In genomic region chr5:76269259-76269958, GRCh38 we compare ENCODE assay signal across 14 cellular contexts.
DNase-seq lines count a peak whose midpoint lies in the region; ATAC-seq and TF ChIP-seq lines count a peak whose summit lies in the region.
"Had no signal": no experiment of that assay in that cellular context is flagged by ENCODE, and none has a peak within 500 bp of the region (broad histone marks: within the 10 kb centered on the region; RNA-seq: fewer than 3 reads in every experiment).

No MANE protein-coding gene starts in this region.

- peaks cover 21% of the 10 kb centered on the region for H3K4me1 Mint-ChIP-seq in activated CD8-positive, alpha-beta T cell treated with anti-CD3 and anti-CD28 coated beads, Interleukin-2, amount 10 ng/mL, durations not matched to agents 7 days and 5 days (ENCODE audit: low read depth)
- H3K4me1 Mint-ChIP-seq in nephron (peaks cover 18% of the 10 kb centered on the region), T-cell (peaks cover 0 to 12% (median 11%) of the 10 kb centered on the region in 3 donors)

- H3K9me3 Mint-ChIP-seq in activated CD8-positive, alpha-beta T cell treated with anti-CD3 and anti-CD28 coated beads, Interleukin-2, amount 10 ng/mL, durations not matched to agents 7 days and 5 days (ENCODE audit: insufficient read depth), result no peaks in the 10 kb centered on the region
- no peaks in the 10 kb centered on the region for H3K9me3 Mint-ChIP-seq in nephron
- H3K9me3 Mint-ChIP-seq in T-cell, result no peaks in the 10 kb centered on the region
- H3K9me3 Mint-ChIP-seq: endodermal cell had no signal

- H3K36me3 Mint-ChIP-seq in activated CD8-positive, alpha-beta T cell treated with anti-CD3 and anti-CD28 coated beads, Interleukin-2, amount 10 ng/mL, durations not matched to agents 7 days and 5 days (ENCODE audit: low read depth), result no peaks in the 10 kb centered on the region
- H3K36me3 Mint-ChIP-seq in nephron (ENCODE audit: low read depth) (no peaks in the 10 kb centered on the region), T-cell (no peaks in the 10 kb centered on the region)

- peak; percentile 40 to 50 for DNase-seq in stimulated activated CD4-positive, alpha-beta T cell treated with anti-CD3 and anti-CD28 coated beads, Interleukin-15, amount 100 ng/mL, for 48 hours (ENCODE audit: low read depth in 2 of 2)
- DNase-seq in stimulated activated CD4-positive, alpha-beta T cell treated with anti-CD3 and anti-CD28 coated beads, Interleukin-4, amount 100 ng/mL, for 4 hours, result no peak
- peak; percentile 48 for DNase-seq in activated CD8-positive, alpha-beta T cell treated with anti-CD3 and anti-CD28 coated beads, Interleukin-2, amount 10 ng/mL, durations not matched to agents 7 days and 5 days
- DNase-seq in sciatic nerve (ENCODE audit: low spot score), result no peak
- no peak for DNase-seq in T-cell
- DNase-seq: DMS79 treated with DMSO at 0.1 percent for 48 hours, endodermal cell, left ventricle myocardium inferior, NCI-H1694, PC-9, WERI-Rb-1 had no signal

- peak overlapping the region; percentile 40 for H3K27ac Mint-ChIP-seq in activated CD8-positive, alpha-beta T cell treated with anti-CD3 and anti-CD28 coated beads, Interleukin-2, amount 10 ng/mL, durations not matched to agents 7 days and 5 days
- H3K27ac Mint-ChIP-seq in nephron, result peak overlapping the region; percentile 44 to 77 (median 55)
- peak overlapping the region in 1 of 2 donors; percentile 31 for H3K27ac Mint-ChIP-seq in T-cell
- H3K27ac Mint-ChIP-seq: endodermal cell had no signal

- H3K27me3 Mint-ChIP-seq in activated CD8-positive, alpha-beta T cell treated with anti-CD3 and anti-CD28 coated beads, Interleukin-2, amount 10 ng/mL, durations not matched to agents 7 days and 5 days (ENCODE audit: low read depth), result no peaks in the 10 kb centered on the region
- H3K27me3 Mint-ChIP-seq in nephron (ENCODE audit: low read depth) (no peaks in the 10 kb centered on the region), T-cell (peaks cover 0 to 5% of the 10 kb centered on the region in 2 donors)

- ATAC-seq in activated CD8-positive, alpha-beta T cell treated with anti-CD3 and anti-CD28 coated beads, Interleukin-2, amount 10 ng/mL, durations not matched to agents 7 days and 5 days, result peak; percentile 87
- ATAC-seq in sciatic nerve (no peak), GM19395 (IDR thresholded peaks at IDR 0.05; ENCODE audit: unreplicated experiment) (no peak), T-cell (replicated peaks in 1 of 4) (no peak), GM21723 (IDR thresholded peaks at IDR 0.05; ENCODE audit: unreplicated experiment) (no peak)

- intact Hi-C loops in sciatic nerve (cut with DNase I), result no loop called here

- no peak for TF ChIP-seq CTCF in nephron (IDR thresholded peaks at IDR 0.05; ENCODE audit: unreplicated experiment in 3 of 3)

- CTCF ChIA-PET in activated CD8-positive, alpha-beta T cell treated with anti-CD3 and anti-CD28 coated beads, Interleukin-2, amount 10 ng/mL, durations not matched to agents 7 days and 5 days (lab: Charles Lee), result interaction anchor here (1.1 to 3.8 kb wide), 2 partner anchors 13 to 275 kb away, joined by 5 to 17 read pairs; no protein-coding TSS in a partner anchor
- CTCF ChIA-PET in T-cell (lab: Charles Lee), result no interaction called here

- POLR2A ChIA-PET in activated CD8-positive, alpha-beta T cell treated with anti-CD3 and anti-CD28 coated beads, Interleukin-2, amount 10 ng/mL, durations not matched to agents 7 days and 5 days (lab: Charles Lee), result interaction anchor here (0.6 kb wide), 1 partner anchor 134 kb away, joined by 3 read pairs; the partner anchor contains the start of gene IQGAP2
- POLR2A ChIA-PET in T-cell (lab: Charles Lee), result no interaction called here

- no peak overlapping the region for H3K4me3 Mint-ChIP-seq in activated CD8-positive, alpha-beta T cell treated with anti-CD3 and anti-CD28 coated beads, Interleukin-2, amount 10 ng/mL, durations not matched to agents 7 days and 5 days
- H3K4me3 Mint-ChIP-seq in nephron (no peak overlapping the region), T-cell (no peak overlapping the region)
- H3K4me3 Mint-ChIP-seq: endodermal cell had no signal

Comparison
In these comparisons a context has a peak if more than half of its experiments do, and no peak if none do; other contexts are left out.
1. DNase-seq: peak in stimulated activated CD4-positive, alpha-beta T cell treated with anti-CD3 and anti-CD28 coated beads, Interleukin-15, amount 100 ng/mL, for 48 hours (2 of 2) and activated CD8-positive, alpha-beta T cell treated with anti-CD3 and anti-CD28 coated beads, Interleukin-2, amount 10 ng/mL, durations not matched to agents 7 days and 5 days (single experiment); none in stimulated activated CD4-positive, alpha-beta T cell treated with anti-CD3 and anti-CD28 coated beads, Interleukin-4, amount 100 ng/mL, for 4 hours (0 of 2), sciatic nerve (single experiment) and T-cell (0 of 34).